20 cellular contexts compared by ENCODE assay signal in the genomic region with DNA sequence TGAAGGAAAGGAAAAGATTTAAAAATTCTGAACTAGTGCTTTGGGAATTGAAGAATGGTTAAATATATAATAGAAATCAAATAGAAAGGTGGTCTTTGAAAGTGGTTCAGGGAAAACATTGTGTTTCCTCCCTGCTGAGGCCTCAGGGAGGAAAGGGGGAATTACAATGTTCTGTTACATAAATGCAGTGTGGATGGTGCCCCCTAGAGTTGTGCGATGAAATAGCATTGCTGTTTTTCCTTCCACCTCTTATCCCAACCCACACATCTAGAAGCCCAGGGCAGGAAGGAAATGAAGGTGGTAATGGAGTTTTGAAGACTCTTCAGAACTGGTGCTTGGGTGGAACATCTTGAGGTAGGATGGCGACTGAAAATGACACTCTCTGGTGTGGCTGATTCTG. TPM values are rescaled to one million over a fixed set of nuclear protein-coding genes. Genes with fewer than 3 reads are reported as not detected.
DNase-seq lines count a peak whose midpoint lies in the region; ATAC-seq and TF ChIP-seq lines count a peak whose summit lies in the region.
"Had no signal": no experiment of that assay in that cellular context is flagged by ENCODE, and none has a peak within 500 bp of the region (broad histone marks: within the 10 kb centered on the region; RNA-seq: fewer than 3 reads in every experiment).

No MANE protein-coding gene starts in this region.

- H2AK5ac ChIP-seq in neuronal stem cell (ENCODE audit: low read depth, low read length), result no peak overlapping the region

- no peak overlapping the region for H3K14ac ChIP-seq in neuronal stem cell (ENCODE audit: low read length)

- no peak overlapping the region for H3K4me2 ChIP-seq in neuronal stem cell (ENCODE audit: insufficient read depth, low read length, poor library complexity, severe bottlenecking)

- no CpG with 5 or more reads among the region's 2 CpGs for WGBS in neuronal stem cell (ENCODE audit: extremely low coverage in 2 of 2, insufficient read length in 2 of 2, insufficient replicate concordance in 1 of 2), 2 donors

- H3K9me3 ChIP-seq in neuronal stem cell (replicated peaks in 1 of 2; ENCODE audit: control insufficient read depth in 2 of 2, insufficient read depth in 1 of 2, low read depth in 1 of 2, low read length in 2 of 2), result peaks cover 3 to 4% of the 10 kb centered on the region in 2 donors
- H3K9me3 ChIP-seq: thoracic aorta had no signal

- peak; percentile 15 for TF ChIP-seq CTCF in brain microvascular endothelial cell (IDR thresholded peaks at IDR 0.05; ENCODE audit: low read depth, low read length, missing control alignments)

- H3K36me3 ChIP-seq in brain microvascular endothelial cell (replicated peaks), result no peaks in the 10 kb centered on the region
- H3K36me3 ChIP-seq in neuronal stem cell (replicated peaks in 1 of 2; ENCODE audit: control insufficient read depth in 2 of 2, insufficient read depth in 2 of 2, low read length in 2 of 2), result no peaks in the 10 kb centered on the region
- H3K36me3 ChIP-seq: thoracic aorta had no signal

- H3K27ac ChIP-seq in brain microvascular endothelial cell (no peak overlapping the region), neuronal stem cell (replicated peaks; ENCODE audit: low read length) (peak overlapping the region; percentile 11)
- H3K27ac ChIP-seq: GM23248, thoracic aorta had no signal

- peak overlapping the region; percentile 44 for H3K18ac ChIP-seq in neuronal stem cell (ENCODE audit: low read length)

- H4K91ac ChIP-seq in neuronal stem cell (ENCODE audit: low read depth, low read length, poor library complexity), result no peak overlapping the region

- H3K79me1 ChIP-seq in neuronal stem cell (ENCODE audit: low read depth, low read length), result no peaks in the 10 kb centered on the region

- DNase-seq in NCI-H1417 (lab: John Stamatoyannopoulos, UW) (peak in 2 of 3 experiments; percentile 12 to 60), NCI-H1417 treated with DMSO at 0.1 percent for 48 hours (lab: John Stamatoyannopoulos, UW) (no peak), HT1080 (ENCODE audit: low read depth) (peak; percentile 19), brain microvascular endothelial cell (no peak), neuronal stem cell (ENCODE audit: low spot score) (no peak), glomerular visceral epithelial cell (ENCODE audit: extremely low spot score) (no peak)
- no peak for DNase-seq in activated CD8-positive, alpha-beta memory T cell treated with anti-CD3 and anti-CD28 coated beads, Interleukin-2, amount 50 U/mL, for 48 hours
- DNase-seq: CD8-positive, alpha-beta memory T cell; effector memory CD8-positive, alpha-beta T cell; GM23248; NCI-H524 treated with DMSO at 0.1 percent for 48 hours; stimulated activated CD4-positive, alpha-beta T cell treated with anti-CD3 and anti-CD28 coated beads, Interleukin-2, amount 100 ng/mL, for 48 hours; stimulated activated CD8-positive, alpha-beta memory T cell treated with anti-CD3 and anti-CD28 coated beads, Interleukin-4, amount 100 ng/mL, for 48 hours had no signal

- no peak overlapping the region for H2BK12ac ChIP-seq in neuronal stem cell (ENCODE audit: low read length)

- no peak overlapping the region for H3K4ac ChIP-seq in neuronal stem cell (ENCODE audit: low read length)

- no peak overlapping the region for H3K23ac ChIP-seq in neuronal stem cell (ENCODE audit: low read depth, low read length, poor library complexity)

- H3K9ac ChIP-seq in neuronal stem cell (ENCODE audit: low read depth, low read length, poor library complexity), result no peak overlapping the region
- H3K9ac ChIP-seq: GM23248 had no signal

- no peak overlapping the region for H2AFZ ChIP-seq in neuronal stem cell (ENCODE audit: low read length)
- H2AFZ ChIP-seq: GM23248 had no signal

- no peak overlapping the region for H2BK15ac ChIP-seq in neuronal stem cell (ENCODE audit: low read length)

- ATAC-seq in GM21367 (IDR thresholded peaks at IDR 0.05; ENCODE audit: unreplicated experiment), result no peak
- ATAC-seq: effector memory CD8-positive, alpha-beta T cell; natural killer cell treated with Interleukin-12 subunit alpha and Interleukin-12 subunit beta and Interleukin-15 and Interleukin-18, amount 100 ng/mL, for 72 hours; sciatic nerve had no signal

- no peak overlapping the region for H4K8ac ChIP-seq in neuronal stem cell (ENCODE audit: low read depth, low read length)

- peaks cover 8 to 43% of the 10 kb centered on the region in 2 donors for H3K4me1 ChIP-seq in neuronal stem cell (ENCODE audit: control insufficient read depth in 2 of 2, insufficient read depth in 1 of 2, low read depth in 1 of 2, low read length in 2 of 2)

- no peak overlapping the region for H2BK120ac ChIP-seq in neuronal stem cell (ENCODE audit: low read depth, low read length)

- H3K27me3 ChIP-seq in brain microvascular endothelial cell (replicated peaks) (no peaks in the 10 kb centered on the region), neuronal stem cell (ENCODE audit: control insufficient read depth in 3 of 3, insufficient read depth in 3 of 3, low read depth in 1 of 3, low read length in 3 of 3) (no peaks in the 10 kb centered on the region)

- H3K4me3 ChIP-seq in brain microvascular endothelial cell (ENCODE audit: low read depth, low read length) (no peak overlapping the region), neuronal stem cell (ENCODE audit: low read length in 2 of 2) (no peak overlapping the region)
- H3K4me3 ChIP-seq: GM23248, lung, thoracic aorta had no signal

- H2BK5ac ChIP-seq in neuronal stem cell (ENCODE audit: low read length), result no peak overlapping the region

- in situ Hi-C loops in brain microvascular endothelial cell (cut with HindIII; ENCODE audit: low pct_ligation_motif_present, low sequenced_read_pairs), result no loop called here

RNA-seq across cellular contexts. Expression of a gene that starts 6.4 kb away (rescaled TPM):
- not detected in 2 replicates for total RNA-seq in HT1080 (2014; rRNA removed; shearing (Covaris generic))
- not detected in 2 replicates for polyA plus RNA-seq in HT1080 (2015; cell fraction: cytosol; rRNA removed)
- polyA plus RNA-seq in HT1080 (2015; cell fraction: nucleus; rRNA removed), result not detected in 2 replicates
- polyA plus RNA-seq in neuronal stem cell (2013, experiment 1 of 2), result 82.7 TPM
- polyA plus RNA-seq in neuronal stem cell (2013, experiment 2 of 2), result 86.2 TPM
- total RNA-seq: cardiac septum; CD8-positive, alpha-beta memory T cell; GM23248; natural killer cell treated with Interleukin-12 subunit alpha and Interleukin-12 subunit beta and Interleukin-15 and Interleukin-18, amount 100 ng/mL, for 72 hours; T-helper 1 cell treated with Interleukin-12 subunit alpha and Interleukin-12 subunit beta and Interleukin-4 antibody, amounts not matched to agents 30 ng/mL and 1 ng/mL, for 36 hours; thoracic aorta had no signal
- polyA plus RNA-seq: CD8-positive, alpha-beta memory T cell; GM23248 had no signal

Comparison
In these comparisons a context has a peak if more than half of its experiments do, and no peak if none do; other contexts are left out.
1. DNase-seq: peak in NCI-H1417 (2 of 3) and HT1080 (single experiment); none in NCI-H1417 treated with DMSO at 0.1 percent for 48 hours (single experiment), brain microvascular endothelial cell (single experiment), neuronal stem cell (single experiment), activated CD8-positive, alpha-beta memory T cell treated with anti-CD3 and anti-CD28 coated beads, Interleukin-2, amount 50 U/mL, for 48 hours (single experiment) and glomerular visceral epithelial cell (single experiment).